ENCODE assay signal across 29 cellular contexts in the genomic region with DNA sequence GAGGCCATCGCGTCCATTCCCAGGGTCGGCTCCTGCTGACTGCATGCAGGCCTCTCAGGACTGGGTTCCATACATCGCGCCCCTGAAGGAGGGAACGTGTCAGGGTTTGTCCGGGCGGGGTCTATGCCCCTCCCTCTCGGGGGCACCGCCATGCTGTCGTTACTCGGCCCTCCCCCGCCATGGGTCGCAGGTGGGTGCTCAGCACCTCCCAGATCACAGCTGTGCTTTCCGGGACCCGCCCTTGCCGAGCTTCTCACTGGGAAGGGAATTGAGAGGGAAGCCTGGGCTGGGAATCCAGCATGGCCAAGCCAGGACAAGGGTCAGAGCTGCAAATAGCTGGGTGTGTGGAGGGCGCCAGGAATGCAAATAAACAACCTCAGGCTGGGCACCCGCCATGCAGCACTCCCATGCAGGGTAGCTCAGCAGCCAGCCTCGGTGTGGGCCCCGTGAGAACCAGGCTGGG. TPM values are rescaled to one million over a fixed set of nuclear protein-coding genes. Genes with fewer than 3 reads are reported as not detected.
DNase-seq lines count a peak whose midpoint lies in the region; ATAC-seq and TF ChIP-seq lines count a peak whose summit lies in the region.
"Had no signal": no experiment of that assay in that cellular context is flagged by ENCODE, and none has a peak within 500 bp of the region (broad histone marks: within the 10 kb centered on the region; RNA-seq: fewer than 3 reads in every experiment).

A gene (minus strand): TSS at position 270 of the 463 bp plus-strand sequence. CDS start 118 bp downstream, at position 152.

- POLR2A ChIA-PET in CD4-positive, alpha-beta T cell (lab: Charles Lee) = no interaction called here

- no peak within 1 kb of the TSS for H4K91ac ChIP-seq in trophoblast cell (ENCODE audit: low read depth, low read length)

- H3K9me3 ChIP-seq in hepatocyte (ENCODE audit: low read depth) (no peaks in the 10 kb centered on the region), subcutaneous abdominal adipose tissue (ENCODE audit: control insufficient read depth in 5 of 5, low read length in 5 of 5) (peaks cover 0 to 3% (median 0%) of the 10 kb centered on the region in 5 donors), trophoblast cell (ENCODE audit: insufficient read depth, low read depth, low read length) (peaks cover 14% of the 10 kb centered on the region)
- H3K9me3 ChIP-seq in CD4-positive, alpha-beta T cell (ENCODE audit: control insufficient read depth, low read length) = no peaks in the 10 kb centered on the region
- H3K9me3 ChIP-seq: SJSA1 had no signal

- H3K9me3 Mint-ChIP-seq in nephron = no peaks in the 10 kb centered on the region
- H3K9me3 Mint-ChIP-seq in CD4-positive, alpha-beta T cell = no peaks in the 10 kb centered on the region
- H3K9me3 Mint-ChIP-seq: activated naive CD4-positive, alpha-beta T cell treated with anti-CD3 and anti-CD28 coated beads for 36 hours; activated T-helper 1 cell treated with anti-CD3 and anti-CD28 coated beads, Interleukin-12 subunit alpha, Interleukin-12 subunit beta, Interleukin-2, Interleukin-4 antibody, amounts not matched to agents 30 ng/mL and 10 ng/mL and 1 ng/mL, durations not matched to agents 14 hours and 24 hours and 36 hours; brain; memory B cell had no signal

- H3K36me3 Mint-ChIP-seq in nephron (ENCODE audit: low read depth) = no peaks in the 10 kb centered on the region
- H3K36me3 Mint-ChIP-seq in CD4-positive, alpha-beta T cell (ENCODE audit: low read depth) = no peaks in the 10 kb centered on the region
- H3K36me3 Mint-ChIP-seq: brain; CD4-positive, CD25-positive, alpha-beta regulatory T cell; memory B cell; naive thymus-derived CD4-positive, alpha-beta T cell; stimulated activated naive B cell treated with anti-CD40 and anti-IgM and Interleukin-4, amounts not matched to agents 10 μg/mL and 1 μg/mL and 100 μg/mL, for 72 hours had no signal

- H2BK120ac ChIP-seq in trophoblast cell (ENCODE audit: insufficient read depth, low read length, poor library complexity) = no peak within 1 kb of the TSS

- H3K4me3 ChIP-seq in hepatocyte (no peak within 1 kb of the TSS), subcutaneous abdominal adipose tissue (ENCODE audit: low read depth in 1 of 5, low read length in 5 of 5) (peak within 1 kb of the TSS; percentile 62 to 79 (median 66)), trophoblast cell (ENCODE audit: low read depth, low read length) (no peak within 1 kb of the TSS)
- H3K4me3 ChIP-seq: GM12878, SJSA1 had no signal

- TF ChIP-seq CTCF in hepatocyte (IDR thresholded peaks at IDR 0.05; ENCODE audit: poor library complexity) (no peak), nephron (IDR thresholded peaks at IDR 0.05; ENCODE audit: unreplicated experiment in 3 of 3) (no peak)
- TF ChIP-seq CTCF in CD4-positive, alpha-beta T cell (IDR thresholded peaks at IDR 0.05) = no peak

- peaks cover 39% of the 10 kb centered on the region for H3K4me1 Mint-ChIP-seq in nephron
- H3K4me1 Mint-ChIP-seq in CD4-positive, alpha-beta T cell (ENCODE audit: low read depth) = no peaks in the 10 kb centered on the region
- H3K4me1 Mint-ChIP-seq: CD4-positive, CD25-positive, alpha-beta regulatory T cell; memory B cell; naive thymus-derived CD4-positive, alpha-beta T cell; stimulated activated naive B cell treated with anti-CD40 and anti-IgM and Interleukin-4, amounts not matched to agents 10 μg/mL and 1 μg/mL and 100 μg/mL, for 72 hours had no signal

- peaks cover 4% of the 10 kb centered on the region for H3K27me3 Mint-ChIP-seq in nephron (ENCODE audit: low read depth)
- peaks cover 4% of the 10 kb centered on the region for H3K27me3 Mint-ChIP-seq in CD4-positive, alpha-beta T cell
- H3K27me3 Mint-ChIP-seq: CD4-positive, CD25-positive, alpha-beta regulatory T cell; memory B cell; stimulated activated naive B cell treated with anti-CD40 and anti-IgM and Interleukin-4, amounts not matched to agents 10 μg/mL and 1 μg/mL and 100 μg/mL, for 72 hours had no signal

- DNase-seq in NCI-H748 (lab: John Stamatoyannopoulos, UW; ENCODE audit: unreplicated experiment) (peak; percentile 51), NCI-H748 treated with DMSO at 0.1 percent for 48 hours (lab: John Stamatoyannopoulos, UW) (no peak), hepatocyte (ENCODE audit: low spot score) (peak; percentile 44), SIG-M5 treated with dmso at 0.1 percent for 504 hours (lab: John Stamatoyannopoulos, UW; ENCODE audit: unreplicated experiment) (no peak), trophoblast cell (no peak)
- DNase-seq in CD4-positive, alpha-beta T cell = no peak
- DNase-seq: activated CD4-positive, alpha-beta T cell treated with anti-CD3 and anti-CD28 coated beads, Interleukin-2, amount 50 U/mL, for 4 hours; activated CD4-positive, CD25-positive, alpha-beta regulatory T cell; activated naive CD4-positive, alpha-beta T cell treated with anti-CD3 and anti-CD28 coated beads for 36 hours; CD4-positive, CD25-positive, alpha-beta regulatory T cell; effector CD8-positive, alpha-beta T cell; glutamatergic neuron; kidney glomerular epithelial cell; naive thymus-derived CD4-positive, alpha-beta T cell; NCI-H1694; stimulated activated CD4-positive, alpha-beta T cell treated with anti-CD3 and anti-CD28 coated beads, Interleukin-15, amount 100 ng/mL, for 24 hours; stimulated activated naive B cell treated with anti-CD40 and anti-IgM and Interleukin-4, amounts not matched to agents 10 μg/mL and 1 μg/mL and 100 μg/mL, for 72 hours; T-helper 1 cell had no signal

- no peak within 1 kb of the TSS for H4K12ac ChIP-seq in trophoblast cell (ENCODE audit: low read depth, low read length)

- H3K27ac ChIP-seq in hepatocyte (no peak within 1 kb of the TSS), subcutaneous abdominal adipose tissue (ENCODE audit: low read depth, low read length) (peak within 1 kb of the TSS; percentile 6), trophoblast cell (ENCODE audit: low read depth, low read length) (no peak within 1 kb of the TSS)
- H3K27ac ChIP-seq in CD4-positive, alpha-beta T cell (ENCODE audit: low read depth, low read length) = no peak within 1 kb of the TSS
- H3K27ac ChIP-seq: 22Rv1, SJSA1 had no signal

- no peak within 1 kb of the TSS for H3K14ac ChIP-seq in trophoblast cell (ENCODE audit: low read length)

- H3K79me2 ChIP-seq in hepatocyte (no peaks in the 10 kb centered on the region), trophoblast cell (ENCODE audit: control insufficient read depth, insufficient read depth, low read length, poor library complexity) (no peaks in the 10 kb centered on the region)

- H3K79me1 ChIP-seq in trophoblast cell (ENCODE audit: low read length) = no peaks in the 10 kb centered on the region

- CTCF ChIA-PET in CD4-positive, alpha-beta T cell (lab: Charles Lee) = no interaction called here

- H3K27me3 ChIP-seq in hepatocyte (no peaks in the 10 kb centered on the region), subcutaneous abdominal adipose tissue (ENCODE audit: control insufficient read depth in 5 of 5, insufficient read depth in 4 of 5, low read length in 5 of 5) (peaks cover 0 to 2% (median 0%) of the 10 kb centered on the region in 5 donors), trophoblast cell (ENCODE audit: insufficient read depth, low read length) (no peaks in the 10 kb centered on the region)
- H3K27me3 ChIP-seq in CD4-positive, alpha-beta T cell (ENCODE audit: control insufficient read depth, insufficient read depth, low read length) = no peaks in the 10 kb centered on the region
- H3K27me3 ChIP-seq: SJSA1 had no signal

- no peak within 1 kb of the TSS for H2BK12ac ChIP-seq in trophoblast cell (ENCODE audit: low read length)

- no peak within 1 kb of the TSS for H2AK5ac ChIP-seq in trophoblast cell (ENCODE audit: low read length)

- peak within 1 kb of the TSS; percentile 69 to 97 (median 93) for H3K27ac Mint-ChIP-seq in nephron
- H3K27ac Mint-ChIP-seq in CD4-positive, alpha-beta T cell = no peak within 1 kb of the TSS
- H3K27ac Mint-ChIP-seq: activated naive CD4-positive, alpha-beta T cell treated with anti-CD3 and anti-CD28 coated beads for 36 hours; activated T-helper 1 cell treated with anti-CD3 and anti-CD28 coated beads, Interleukin-12 subunit alpha, Interleukin-12 subunit beta, Interleukin-2, Interleukin-4 antibody, amounts not matched to agents 30 ng/mL and 10 ng/mL and 1 ng/mL, durations not matched to agents 14 hours and 24 hours and 36 hours; CD4-positive, CD25-positive, alpha-beta regulatory T cell; memory B cell; naive thymus-derived CD4-positive, alpha-beta T cell; stimulated activated naive B cell treated with anti-CD40 and anti-IgM and Interleukin-4, amounts not matched to agents 10 μg/mL and 1 μg/mL and 100 μg/mL, for 72 hours had no signal

- H4K8ac ChIP-seq in trophoblast cell (ENCODE audit: low read depth, low read length) = no peak within 1 kb of the TSS

- WGBS in hepatocyte (ENCODE audit: low lambda C conversion rate, missing lambda C conversion rate) = 85% methylated on average over 21 of the region's 21 CpGs
- WGBS in trophoblast cell (ENCODE audit: extremely low coverage, insufficient coverage, insufficient read length) = no CpG with 5 or more reads among the region's 21 CpGs

- peak within 1 kb of the TSS; percentile 64 to 78 (median 74) for H3K4me3 Mint-ChIP-seq in nephron
- no peak within 1 kb of the TSS for H3K4me3 Mint-ChIP-seq in CD4-positive, alpha-beta T cell
- H3K4me3 Mint-ChIP-seq: activated naive CD4-positive, alpha-beta T cell treated with anti-CD3 and anti-CD28 coated beads for 36 hours; activated T-helper 1 cell treated with anti-CD3 and anti-CD28 coated beads, Interleukin-12 subunit alpha, Interleukin-12 subunit beta, Interleukin-2, Interleukin-4 antibody, amounts not matched to agents 30 ng/mL and 10 ng/mL and 1 ng/mL, durations not matched to agents 14 hours and 24 hours and 36 hours; brain; CD4-positive, CD25-positive, alpha-beta regulatory T cell; memory B cell; naive thymus-derived CD4-positive, alpha-beta T cell; stimulated activated naive B cell treated with anti-CD40 and anti-IgM and Interleukin-4, amounts not matched to agents 10 μg/mL and 1 μg/mL and 100 μg/mL, for 72 hours had no signal

- H3K23ac ChIP-seq in trophoblast cell (ENCODE audit: low read length) = no peak within 1 kb of the TSS

- H3K9ac ChIP-seq in subcutaneous abdominal adipose tissue (ENCODE audit: low read length in 5 of 5) (peak within 1 kb of the TSS in 3 of 5 donors; percentile 15 to 65 (median 43)), trophoblast cell (ENCODE audit: low read length) (no peak within 1 kb of the TSS)

- H3K36me3 ChIP-seq in hepatocyte (replicated peaks; ENCODE audit: insufficient read depth, low read depth) (no peaks in the 10 kb centered on the region), subcutaneous abdominal adipose tissue (ENCODE audit: control insufficient read depth in 5 of 5, insufficient read depth in 5 of 5, low read length in 5 of 5) (peaks cover 0 to 17% (median 11%) of the 10 kb centered on the region in 5 donors), trophoblast cell (ENCODE audit: control insufficient read depth in 1 of 2, insufficient read depth in 2 of 2, low read length in 2 of 2) (no peaks in the 10 kb centered on the region)
- H3K36me3 ChIP-seq: SJSA1 had no signal

- no peak for ATAC-seq in CD4-positive, alpha-beta T cell (ENCODE audit: poor library complexity)
- ATAC-seq: GM12878; naive thymus-derived CD4-positive, alpha-beta T cell; stimulated activated naive B cell treated with anti-CD40 and anti-IgM and Interleukin-4, amounts not matched to agents 10 μg/mL and 1 μg/mL and 100 μg/mL, for 72 hours had no signal

- H3K4ac ChIP-seq in trophoblast cell (ENCODE audit: low read depth, low read length) = no peak within 1 kb of the TSS

- no peak within 1 kb of the TSS for H2BK5ac ChIP-seq in trophoblast cell (ENCODE audit: low read depth, low read length, poor library complexity)

- H3K18ac ChIP-seq in trophoblast cell (ENCODE audit: low read length) = no peak within 1 kb of the TSS

- peaks cover 4% of the 10 kb centered on the region for H3K4me1 ChIP-seq in hepatocyte (ENCODE audit: insufficient read depth)
- peaks cover 2 to 43% (median 27%) of the 10 kb centered on the region in 5 donors for H3K4me1 ChIP-seq in subcutaneous abdominal adipose tissue (ENCODE audit: control insufficient read depth in 5 of 5, insufficient read depth in 5 of 5, low read length in 5 of 5)
- H3K4me1 ChIP-seq in trophoblast cell (ENCODE audit: control insufficient read depth in 1 of 2, insufficient read depth in 2 of 2, low read length in 2 of 2) = no peaks in the 10 kb centered on the region

- H2AFZ ChIP-seq in hepatocyte (no peak within 1 kb of the TSS), trophoblast cell (ENCODE audit: insufficient read depth, low read length, poor library complexity) (no peak within 1 kb of the TSS)

- H3K9me2 ChIP-seq in hepatocyte (replicated peaks; ENCODE audit: insufficient read depth) = no peaks in the 10 kb centered on the region

- intact Hi-C loops in CD4-positive, alpha-beta T cell (cut with DNase I, micrococcal nuclease) = no loop called here

- no peaks in the 10 kb centered on the region for H4K20me1 ChIP-seq in hepatocyte (ENCODE audit: insufficient read depth, poor library complexity, severe bottlenecking)

- no peak within 1 kb of the TSS for H3K4me2 ChIP-seq in hepatocyte
- no peak within 1 kb of the TSS for H3K4me2 ChIP-seq in trophoblast cell (ENCODE audit: low read length)

RNA-seq across cellular contexts. Expression of the gene that starts here (rescaled TPM):
- total RNA-seq in hepatocyte = 0.07 TPM in 1 of 2 replicates, not detected in the other
- 0.46 TPM in 1 of 2 replicates, not detected in the other for polyA plus RNA-seq in hepatocyte
- polyA plus RNA-seq in trophoblast cell (2013) = not detected in 2 replicates
- total RNA-seq in CD4-positive, alpha-beta T cell = not detected
- total RNA-seq: activated naive CD4-positive, alpha-beta T cell treated with anti-CD3 and anti-CD28 coated beads for 36 hours; activated T-helper 1 cell treated with anti-CD3 and anti-CD28 coated beads, Interleukin-12 subunit alpha, Interleukin-12 subunit beta, Interleukin-2, Interleukin-4 antibody, amounts not matched to agents 30 ng/mL and 10 ng/mL and 1 ng/mL, durations not matched to agents 14 hours and 24 hours and 36 hours; CD4-positive, CD25-positive, alpha-beta regulatory T cell; epithelial cell of proximal tubule; GM12878; LHCN-M2; naive thymus-derived CD4-positive, alpha-beta T cell; SJSA1; temporal lobe had no signal
- polyA plus RNA-seq: CD4-positive, CD25-positive, alpha-beta regulatory T cell; GM12878; naive thymus-derived CD4-positive, alpha-beta T cell had no signal

Comparison
In these comparisons a context has a peak if more than half of its experiments do, and no peak if none do; other contexts are left out.
1. Peak in DNase-seq in hepatocyte; RNA of the gene not detected or under 1 TPM.
2. H3K4me3 ChIP-seq: peak in subcutaneous abdominal adipose tissue (5 of 5); none in hepatocyte (single experiment) and trophoblast cell (single experiment).